In genomic region chr19:10226021-10226375, GRCh38 we compare ENCODE assay signal across 1 cellular context.
TF ChIP-seq lines count a peak whose summit lies in the region.

No MANE protein-coding gene starts in this region.

TF ChIP-seq in IMR-90, 13 proteins besides CTCF, POLR2A, EP300 and RAD21:
- TF ChIP-seq BHLHE40 (IDR thresholded peaks at IDR 0.05; ENCODE audit: low read depth, low read length): no peak
- TF ChIP-seq, protein P1, sequence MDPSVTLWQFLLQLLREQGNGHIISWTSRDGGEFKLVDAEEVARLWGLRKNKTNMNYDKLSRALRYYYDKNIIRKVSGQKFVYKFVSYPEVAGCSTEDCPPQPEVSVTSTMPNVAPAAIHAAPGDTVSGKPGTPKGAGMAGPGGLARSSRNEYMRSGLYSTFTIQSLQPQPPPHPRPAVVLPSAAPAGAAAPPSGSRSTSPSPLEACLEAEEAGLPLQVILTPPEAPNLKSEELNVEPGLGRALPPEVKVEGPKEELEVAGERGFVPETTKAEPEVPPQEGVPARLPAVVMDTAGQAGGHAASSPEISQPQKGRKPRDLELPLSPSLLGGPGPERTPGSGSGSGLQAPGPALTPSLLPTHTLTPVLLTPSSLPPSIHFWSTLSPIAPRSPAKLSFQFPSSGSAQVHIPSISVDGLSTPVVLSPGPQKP (IDR thresholded peaks at IDR 0.05; ENCODE audit: borderline replicate concordance, low read depth, low read length): no peak
- TF ChIP-seq CHD1 (IDR thresholded peaks at IDR 0.05; ENCODE audit: low read depth, low read length): 0 out of 2 replicates have a peak, but pooled peaks have one; percentile 35
